9 cellular contexts compared by ENCODE assay signal in the genomic region with DNA sequence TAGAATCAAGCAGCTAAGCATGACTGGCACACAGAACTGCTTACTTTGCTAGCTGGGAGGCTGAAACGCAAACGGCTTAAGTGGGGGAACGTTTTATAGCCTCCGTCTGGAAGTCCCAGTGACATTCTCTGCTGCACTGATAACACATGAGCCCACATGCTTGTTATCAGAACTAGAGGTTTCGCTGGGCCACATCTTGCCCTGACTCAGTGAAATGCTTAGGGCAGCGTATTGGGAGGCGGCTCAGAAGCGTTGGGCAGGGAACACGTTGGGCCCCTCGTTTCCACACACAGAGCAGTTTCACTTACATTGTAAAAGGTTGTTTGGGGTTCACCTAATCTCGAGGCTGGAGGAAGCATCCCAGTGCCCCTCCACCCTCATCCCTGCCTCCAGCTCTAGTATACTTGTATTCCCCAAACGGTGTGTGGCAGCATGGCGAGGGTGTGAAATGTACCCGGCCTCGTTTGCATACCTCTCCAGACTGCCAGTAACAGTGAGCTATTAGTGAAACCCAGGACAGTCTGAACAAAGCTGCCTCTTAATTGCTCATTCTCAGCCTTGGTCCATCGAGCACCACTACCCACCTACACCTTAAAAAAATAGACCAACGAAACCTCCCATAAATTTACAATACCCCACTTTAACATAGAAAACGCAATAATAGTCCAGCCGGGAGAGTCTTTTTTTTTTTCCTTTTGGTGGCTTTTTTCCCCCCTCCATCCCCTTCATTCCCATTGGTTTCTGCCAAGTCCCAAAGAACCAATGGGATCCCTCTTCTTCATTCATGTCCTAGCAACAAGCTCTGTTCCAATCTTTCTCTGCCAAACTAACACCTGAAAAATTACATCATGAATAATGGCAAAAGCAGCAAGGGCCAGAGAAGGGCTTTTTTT.
DNase-seq lines count a peak whose midpoint lies in the region; TF ChIP-seq lines count a peak whose summit lies in the region.
"Had no signal": no experiment of that assay in that cellular context is flagged by ENCODE, and none has a peak within 500 bp of the region (broad histone marks: within the 10 kb centered on the region; RNA-seq: fewer than 3 reads in every experiment).

No MANE protein-coding gene starts in this region.

- H3K4me1 ChIP-seq in fibroblast of lung (ENCODE audit: control insufficient read depth, extremely low read depth, insufficient read depth, low read length) = peaks cover 2% of the 10 kb centered on the region
- peaks cover 29% of the 10 kb centered on the region for H3K4me1 ChIP-seq in A673 (ENCODE audit: insufficient read depth, low read length, poor library complexity, severe bottlenecking)

- H3K9ac ChIP-seq in fibroblast of lung (ENCODE audit: insufficient read depth, low read length) = no peak overlapping the region

- BruUV-seq in A673 (replicated peaks; lab: Mats Ljungman, UMichigan) = no TSS peak

- H3K36me3 ChIP-seq in fibroblast of lung (ENCODE audit: control insufficient read depth, insufficient read depth, low read length) (no peaks in the 10 kb centered on the region), A673 (ENCODE audit: insufficient read depth, low read length, poor library complexity, severe bottlenecking) (no peaks in the 10 kb centered on the region)

- TF ChIP-seq CTCF in fibroblast of lung (conservative IDR thresholded peaks at IDR 0.05 in 1 of 2, IDR thresholded peaks at IDR 0.05 in 1 of 2; ENCODE audit: low read depth in 1 of 2, low read length in 2 of 2) (no peak), A673 (conservative IDR thresholded peaks at IDR 0.05; ENCODE audit: low read depth, low read length) (no peak)

- H3K27me3 ChIP-seq in fibroblast of lung (ENCODE audit: control insufficient read depth, insufficient read depth, low read length) (no peaks in the 10 kb centered on the region), A673 (replicated peaks; ENCODE audit: insufficient read depth, low read depth, low read length, poor library complexity) (no peaks in the 10 kb centered on the region)

- H3K4me3 ChIP-seq in fibroblast of lung (replicated peaks in 1 of 4; ENCODE audit: control extremely low read depth in 1 of 4, insufficient read depth in 1 of 4, low read depth in 3 of 4, low read length in 4 of 4) = peak overlapping the region in 1 of 4 experiments; percentile 6
- no peak overlapping the region for H3K4me3 ChIP-seq in A673 (ENCODE audit: low read depth, low read length, poor library complexity, severe bottlenecking)

- POLR2A ChIA-PET in A673 (lab: Charles Lee; ENCODE audit: low non-redundant PET) = no interaction called here

- H3K27ac ChIP-seq in fibroblast of lung (ENCODE audit: insufficient read depth, low read length) (no peak overlapping the region), A673 (ENCODE audit: low read depth, low read length, poor library complexity, severe bottlenecking) (no peak overlapping the region)
- H3K27ac ChIP-seq: C4-2B had no signal

- H3K9me3 ChIP-seq in fibroblast of lung (ENCODE audit: control insufficient read depth, insufficient read depth, low read depth, low read length) (no peaks in the 10 kb centered on the region), A673 (ENCODE audit: low read depth, low read length, poor library complexity, severe bottlenecking) (no peaks in the 10 kb centered on the region)

- DNase-seq in DMS 273 (lab: John Stamatoyannopoulos, UW; ENCODE audit: unreplicated experiment) = peak; percentile 88
- DNase-seq in NCI-H526 (lab: John Stamatoyannopoulos, UW) = peak; percentile 46 to 77
- peak; percentile 50 to 95 for DNase-seq in fibroblast of lung (ENCODE audit: low read depth in 2 of 2)
- DNase-seq in nucleus accumbens (lab: John Stamatoyannopoulos, UW) = peak in 32 of 56 donors; percentile 21 to 77 (median 49)
- DNase-seq in amniotic stem cell (lab: John Stamatoyannopoulos, UW) = no peak
- no peak for DNase-seq in NCI-H345 treated with DMSO at 0.1 percent for 48 hours (lab: John Stamatoyannopoulos, UW; ENCODE audit: unreplicated experiment)
- DNase-seq in A673 (ENCODE audit: low spot score) = no peak
- DNase-seq in activated effector memory CD4-positive, alpha-beta T cell treated with anti-CD3 and anti-CD28 coated beads, Interleukin-2, amount 50 U/mL, for 16 hours = no peak

- peak overlapping the region; percentile 67 for H2AFZ ChIP-seq in fibroblast of lung (ENCODE audit: low read length)

- intact Hi-C loops in A673 (cut with micrococcal nuclease; ENCODE audit: unreplicated experiment) = no loop called here

- H3K79me2 ChIP-seq in fibroblast of lung (ENCODE audit: control insufficient read depth, insufficient read depth, low read length) = no peaks in the 10 kb centered on the region

- H3K4me2 ChIP-seq in fibroblast of lung (ENCODE audit: extremely low read depth, insufficient read depth, low read length) = peak overlapping the region; percentile 66

- CTCF ChIA-PET in A673 (lab: Charles Lee) = interaction anchor here (0.6 to 0.7 kb wide), 2 partner anchors 17 to 25 kb away, joined by 3 to 4 read pairs; no protein-coding TSS in a partner anchor

- H4K20me1 ChIP-seq in fibroblast of lung (ENCODE audit: control insufficient read depth, extremely low read depth, insufficient read depth, low read length) = no peaks in the 10 kb centered on the region

Comparison
In these comparisons a context has a peak if more than half of its experiments do, and no peak if none do; other contexts are left out.
1. DNase-seq: peak in DMS 273 (single experiment), NCI-H526 (2 of 2), fibroblast of lung (2 of 2) and nucleus accumbens (32 of 56); none in amniotic stem cell (single experiment), NCI-H345 treated with DMSO at 0.1 percent for 48 hours (single experiment), A673 (single experiment) and activated effector memory CD4-positive, alpha-beta T cell treated with anti-CD3 and anti-CD28 coated beads, Interleukin-2, amount 50 U/mL, for 16 hours (single experiment).